ENCODE assay signal across 8 cellular contexts in genomic region chr11:12164061-12165014, GRCh38. TPM values are rescaled to one million over a fixed set of nuclear protein-coding genes. Genes with fewer than 3 reads are reported as not detected.
DNase-seq lines count a peak whose midpoint lies in the region; ATAC-seq, FAIRE-seq and TF ChIP-seq lines count a peak whose summit lies in the region.

No MANE protein-coding gene starts in this region.

- no peak for TF ChIP-seq EP300 in A549 (IDR thresholded peaks at IDR 0.05)

- no peak for TF ChIP-seq RAD21 in A549 (conservative IDR thresholded peaks at IDR 0.05 in 1 of 2, IDR thresholded peaks at IDR 0.05 in 1 of 2)

- no peaks in the 10 kb centered on the region for H3K27me3 ChIP-seq in lower lobe of right lung (ENCODE audit: low read depth)

- CTCF ChIA-PET in A549 (lab: Yijun Ruan, JAX), result interaction anchor here (0.7 to 5.3 kb wide), 11 partner anchors 10 to 366 kb away, joined by 3 to 22 read pairs (median 3); no protein-coding TSS in a partner anchor

- peak overlapping the region; percentile 34 to 90; a peak in 5 of 6 replicates for H3K27ac ChIP-seq in A549
- peak overlapping the region; percentile 41 for H3K27ac ChIP-seq in lower lobe of right lung

- 87% methylated on average over 9 of the region's 9 CpGs for WGBS in A549 (ENCODE audit: missing lambda C conversion rate)

- POLR2A ChIA-PET in A549 (lab: Yijun Ruan, JAX), result interaction anchor here (1.3 to 1.4 kb wide), 3 partner anchors 78 to 1306 kb away, joined by 3 to 5 read pairs (median 3); partner anchors contain the start of gene ZBED5

- H3K36me3 ChIP-seq in lower lobe of right lung, result peaks cover 26% of the 10 kb centered on the region

- no peak for TF ChIP-seq CTCF in A549 (IDR thresholded peaks at IDR 0.05)
- TF ChIP-seq CTCF in lower lobe of right lung (IDR thresholded peaks at IDR 0.05), result no peak
- no peak for TF ChIP-seq CTCF in GM13976 (IDR thresholded peaks at IDR 0.05; ENCODE audit: borderline replicate concordance, control extremely low read depth, extremely low read depth, insufficient read depth, missing control alignments)

- TF ChIP-seq POLR2A in A549 (IDR thresholded peaks at IDR 0.05; ENCODE audit: low read length), result no peak

- H3K4me3 ChIP-seq in A549 (no peak overlapping the region), lower lobe of right lung (no peak overlapping the region)

- DNase-seq in A549 (ENCODE audit: low read depth in 1 of 2, low spot score in 1 of 2) (peak in 1 of 2 experiments; percentile 46), HCEC 1CT (peak; percentile 85), amniotic epithelial cell (ENCODE audit: low read depth) (peak; percentile 93), lower lobe of right lung (no peak), NCI-H2227 (lab: John Stamatoyannopoulos, UW; ENCODE audit: unreplicated experiment) (no peak), NCI-H524 treated with DMSO at 0.1 percent for 48 hours (lab: John Stamatoyannopoulos, UW) (no peak), GM13976 (ENCODE audit: low spot score) (no peak)

- no peaks in the 10 kb centered on the region for H3K9me3 ChIP-seq in A549
- no peaks in the 10 kb centered on the region for H3K9me3 ChIP-seq in lower lobe of right lung

- H3K4me1 ChIP-seq in A549, result peaks cover 81% of the 10 kb centered on the region
- H3K4me1 ChIP-seq in lower lobe of right lung, result peaks cover 55% of the 10 kb centered on the region

- in situ Hi-C loops in GM13976 (cut with MboI; ENCODE audit: low sequenced_read_pairs, unreplicated experiment), result no loop called here

- intact Hi-C loops in lower lobe of right lung (cut with DNase I), result no loop called here

- ATAC-seq in A549 (no peak), lower lobe of right lung (no peak), HG03469 (IDR thresholded peaks at IDR 0.05; ENCODE audit: unreplicated experiment) (no peak)

- no peak for FAIRE-seq in A549 (lab: Jason Lieb, UNC)

- H3K4me2 ChIP-seq in A549, result no peak overlapping the region

TF ChIP-seq in A549, 52 proteins besides CTCF, POLR2A, EP300 and RAD21:
- TF ChIP-seq MAZ (IDR thresholded peaks at IDR 0.05; ENCODE audit: borderline replicate concordance, low read depth, low read length), result no peak

RNA-seq across cellular contexts. Expression of gene MICAL2, which starts 53.9 kb away (rescaled TPM):
- polyA plus RNA-seq in A549 (2011; rRNA removed), result 42.1 and 52.4 TPM in 2 replicates
- 19.3 and 22.9 TPM in 2 replicates for polyA plus RNA-seq in A549 (2012; cell fraction: cytosol; rRNA removed)
- 25.5 and 31.9 TPM in 2 replicates for polyA plus RNA-seq in A549 (2012; cell fraction: nucleus; rRNA removed)
- polyA plus RNA-seq in A549 (2017; fragmentation: RNase III; extraction: RNeasy Plus Mini Kit Qiagen cat#74134 plus additional on column Dnase treatment), result 39.8 to 43.6 TPM (median 43.5 TPM) in 3 replicates
- 104 and 112 TPM in 2 replicates for polyA minus RNA-seq in A549 (2011; rRNA and poly(A)+ RNA removed)
- 127 TPM for total RNA-seq in lower lobe of right lung

Comparison
In these comparisons a context has a peak if more than half of its experiments do, and no peak if none do; other contexts are left out.
1. DNase-seq: peak in HCEC 1CT (single experiment) and amniotic epithelial cell (single experiment); none in lower lobe of right lung (single experiment), NCI-H2227 (single experiment), NCI-H524 treated with DMSO at 0.1 percent for 48 hours (single experiment) and GM13976 (single experiment).